In genomic region chr4:142690764-142691163, GRCh38 we compare ENCODE assay signal across 27 cellular contexts.
"Had no signal": no experiment of that assay in that cellular context is flagged by ENCODE, and none has a peak within 500 bp of the region (broad histone marks: within the 10 kb centered on the region; RNA-seq: fewer than 3 reads in every experiment).

No MANE protein-coding gene starts in this region.

- H3K4me3 Mint-ChIP-seq: effector memory CD8-positive, alpha-beta T cell; naive thymus-derived CD8-positive, alpha-beta T cell; neural crest cell; stimulated activated naive CD8-positive, alpha-beta T cell treated with anti-CD3 and anti-CD28 coated beads, Interleukin-15, amount 100 ng/mL, for 72 hours; type B pancreatic cell had no signal

- H3K4me1 ChIP-seq: parathyroid adenoma, sigmoid colon, spleen, suprapubic skin, thyroid gland had no signal

- H3K79me2 ChIP-seq: hepatocyte, parathyroid adenoma had no signal

- H3K27me3 ChIP-seq: gastroesophageal sphincter, heart left ventricle, hepatocyte, sigmoid colon, spleen, suprapubic skin, thyroid gland had no signal

- H2AFZ ChIP-seq: hepatocyte, parathyroid adenoma had no signal

- H3K36me3 Mint-ChIP-seq: type B pancreatic cell had no signal

- H3K4me2 ChIP-seq: hepatocyte had no signal

- FAIRE-seq: kidney had no signal

- H3K27ac Mint-ChIP-seq: effector memory CD8-positive, alpha-beta T cell; progenitor cell of endocrine pancreas; stimulated activated naive CD8-positive, alpha-beta T cell treated with anti-CD3 and anti-CD28 coated beads, Interleukin-15, amount 100 ng/mL, for 72 hours; type B pancreatic cell had no signal

- DNase-seq: caudate nucleus; cerebellar nuclear complex; cortex of kidney; effector memory CD8-positive, alpha-beta T cell; foreskin fibroblast; heart left ventricle; kidney; mammary epithelial cell; mesendoderm; naive thymus-derived CD8-positive, alpha-beta T cell; sigmoid colon; spleen; stimulated activated CD4-positive, alpha-beta T cell treated with anti-CD3 and anti-CD28 coated beads, Interleukin-2, amount 100 ng/mL, for 48 hours; stimulated activated naive CD4-positive, alpha-beta T cell; stimulated activated naive CD8-positive, alpha-beta T cell treated with anti-CD3 and anti-CD28 coated beads, Interleukin-15, amount 100 ng/mL, for 72 hours; thyroid gland had no signal

- H3K9me3 ChIP-seq: gastroesophageal sphincter, heart left ventricle, sigmoid colon, spleen, suprapubic skin, thyroid gland had no signal

- H3K9ac ChIP-seq: parathyroid adenoma had no signal

- ATAC-seq: effector memory CD8-positive, alpha-beta T cell; esophagus mucosa; gastroesophageal sphincter; left lobe of liver; naive thymus-derived CD8-positive, alpha-beta T cell; stimulated activated naive CD8-positive, alpha-beta T cell treated with anti-CD3 and anti-CD28 coated beads, Interleukin-15, amount 100 ng/mL, for 72 hours had no signal

- H3K4me3 ChIP-seq: gastroesophageal sphincter, heart left ventricle, hepatocyte, sigmoid colon, skin epidermis, spleen, suprapubic skin, thyroid gland had no signal

- H3K27ac ChIP-seq: epithelial cell of prostate, gastroesophageal sphincter, hepatocyte, parathyroid adenoma, sigmoid colon, skin epidermis, suprapubic skin, thyroid gland had no signal

- H3K36me3 ChIP-seq: gastroesophageal sphincter, heart left ventricle, sigmoid colon, spleen, suprapubic skin, thyroid gland had no signal

- H3K9me3 Mint-ChIP-seq: effector memory CD8-positive, alpha-beta T cell; neural crest cell; stimulated activated naive CD8-positive, alpha-beta T cell treated with anti-CD3 and anti-CD28 coated beads, Interleukin-15, amount 100 ng/mL, for 72 hours; type B pancreatic cell had no signal

- H3K27me3 Mint-ChIP-seq: effector memory CD8-positive, alpha-beta T cell; naive thymus-derived CD8-positive, alpha-beta T cell; progenitor cell of endocrine pancreas; stimulated activated naive CD8-positive, alpha-beta T cell treated with anti-CD3 and anti-CD28 coated beads, Interleukin-15, amount 100 ng/mL, for 72 hours; type B pancreatic cell had no signal
